ENCODE assay signal across 3 cellular contexts in genomic region chr6:33709605-33710295, GRCh38.
TF ChIP-seq lines count a peak whose summit lies in the region.

No MANE protein-coding gene starts in this region.

TF ChIP-seq in SK-N-SH, 30 proteins besides CTCF, POLR2A, EP300 and RAD21:
- TF ChIP-seq REST (IDR thresholded peaks at IDR 0.05; ENCODE audit: low read depth, low read length) (no peak), USF1 (IDR thresholded peaks at IDR 0.05; ENCODE audit: borderline replicate concordance, low read depth) (no peak), YY1 (IDR thresholded peaks at IDR 0.05; ENCODE audit: low read depth) (no peak), SMC3 (IDR thresholded peaks at IDR 0.05; ENCODE audit: low read depth, low read length) (no peak), TAF1 (IDR thresholded peaks at IDR 0.05; ENCODE audit: borderline replicate concordance, low read depth, low read length) (no peak), FOXJ3 (CRISPR knock-in tag; IDR thresholded peaks at IDR 0.05) (no peak), RXRA (IDR thresholded peaks at IDR 0.05; ENCODE audit: borderline replicate concordance, low read depth) (no peak), POLR2AphosphoS5 (IDR thresholded peaks at IDR 0.05; ENCODE audit: low read depth, low read length) (no peak), IRF3 (IDR thresholded peaks at IDR 0.05; ENCODE audit: low read depth, low read length) (no peak), TCF12 (IDR thresholded peaks at IDR 0.05) (no peak), FOXM1 (IDR thresholded peaks at IDR 0.05; ENCODE audit: low read depth) (no peak), NRF1 (IDR thresholded peaks at IDR 0.05; ENCODE audit: low read depth, low read length) (no peak), CHD2 (IDR thresholded peaks at IDR 0.05; ENCODE audit: low read length, partially characterized antibody) (no peak), TEAD4 (IDR thresholded peaks at IDR 0.05; ENCODE audit: borderline replicate concordance, insufficient read depth) (no peak)

TF ChIP-seq in SK-N-SH treated with all-trans-retinoic acid at 6 μM for 48 hours, 23 proteins besides CTCF, POLR2A, EP300 and RAD21:
- TF ChIP-seq POU6F1 (CRISPR knock-in tag; IDR thresholded peaks at IDR 0.05; ENCODE audit: borderline replicate concordance, low read depth) (no peak), OSR1 (CRISPR knock-in tag; IDR thresholded peaks at IDR 0.05) (no peak), ZNF565 (CRISPR knock-in tag; conservative IDR thresholded peaks at IDR 0.05; ENCODE audit: low read depth) (no peak), ARNTL (CRISPR knock-in tag; IDR thresholded peaks at IDR 0.05; ENCODE audit: borderline replicate concordance, low read depth) (no peak), ZFP30 (CRISPR knock-in tag; IDR thresholded peaks at IDR 0.05) (no peak), TOX (CRISPR knock-in tag; IDR thresholded peaks at IDR 0.05; ENCODE audit: borderline replicate concordance) (no peak), ZFP3 (CRISPR knock-in tag; IDR thresholded peaks at IDR 0.05) (no peak), CREB5 (CRISPR knock-in tag; IDR thresholded peaks at IDR 0.05; ENCODE audit: low read depth) (no peak), PATZ1 (CRISPR knock-in tag; IDR thresholded peaks at IDR 0.05; ENCODE audit: borderline replicate concordance) (no peak), ZNF70 (CRISPR knock-in tag; IDR thresholded peaks at IDR 0.05) (no peak)

TF ChIP-seq in K562, 482 proteins besides CTCF, POLR2A, EP300 and RAD21:
- TF ChIP-seq GATA2 (CRISPR knock-in tag; IDR thresholded peaks at IDR 0.05) (0 out of 2 replicates have a peak, but pooled peaks have one; percentile 18), XRCC3 (IDR thresholded peaks at IDR 0.05) (no peak), ARID3A (IDR thresholded peaks at IDR 0.05; ENCODE audit: borderline replicate concordance, low read depth, low read length) (no peak)
